11 cellular contexts compared by ENCODE assay signal in genomic region chr9:2234371-2234893, GRCh38.
DNase-seq lines count a peak whose midpoint lies in the region; ATAC-seq and TF ChIP-seq lines count a peak whose summit lies in the region.
"Had no signal": no experiment of that assay in that cellular context is flagged by ENCODE, and none has a peak within 500 bp of the region (broad histone marks: within the 10 kb centered on the region; RNA-seq: fewer than 3 reads in every experiment).

No MANE protein-coding gene starts in this region.

- H3K4me3 Mint-ChIP-seq in type B pancreatic cell = no peak overlapping the region

- no peak overlapping the region for H3K27ac ChIP-seq in SJCRH30
- H3K27ac ChIP-seq: right lobe of liver had no signal

- no peaks in the 10 kb centered on the region for H3K27me3 Mint-ChIP-seq in type B pancreatic cell

- H3K4me1 ChIP-seq in SJCRH30 = peaks cover 2% of the 10 kb centered on the region; the same call in 1 of the 2 replicates
- H3K4me1 ChIP-seq: right lobe of liver had no signal

- TF ChIP-seq CTCF in type B pancreatic cell (conservative IDR thresholded peaks at IDR 0.05) = no peak

- peaks cover 5% of the 10 kb centered on the region for H3K9me3 Mint-ChIP-seq in type B pancreatic cell

- peak; percentile 16 for DNase-seq in Ammon's horn (ENCODE audit: low spot score)
- peak; percentile 33 for DNase-seq in NCI-H1092 treated with DMSO at 0.1 percent for 48 hours (lab: John Stamatoyannopoulos, UW)
- peak; percentile 27 to 34 for DNase-seq in SJCRH30
- peak; percentile 50 for DNase-seq in kidney glomerular epithelial cell (lab: John Stamatoyannopoulos, UW)
- DNase-seq in type B pancreatic cell (ENCODE audit: extremely low spot score, unreplicated experiment) = no peak
- DNase-seq in OCI-M2 (lab: John Stamatoyannopoulos, UW; ENCODE audit: unreplicated experiment) = no peak
- DNase-seq: mesenchymal stem cell, right lobe of liver had no signal

- no peak overlapping the region for H3K27ac Mint-ChIP-seq in type B pancreatic cell

- ATAC-seq in GM18505 (IDR thresholded peaks at IDR 0.05; ENCODE audit: unreplicated experiment) (no peak), GM19023 (IDR thresholded peaks at IDR 0.05; ENCODE audit: unreplicated experiment) (no peak)
- ATAC-seq: HCT116, right lobe of liver had no signal

- H3K36me3 Mint-ChIP-seq in type B pancreatic cell = no peaks in the 10 kb centered on the region

- TF ChIP-seq POLR2A in GM18505 (IDR thresholded peaks at IDR 0.05; ENCODE audit: borderline replicate concordance, extremely low read depth, insufficient read depth, insufficient read length) = no peak

- no peaks in the 10 kb centered on the region for H3K27me3 ChIP-seq in SJCRH30
- H3K27me3 ChIP-seq: right lobe of liver had no signal

- no peaks in the 10 kb centered on the region for H3K9me3 ChIP-seq in SJCRH30 (replicated peaks)
- H3K9me3 ChIP-seq: right lobe of liver had no signal

- no peaks in the 10 kb centered on the region for H3K36me3 ChIP-seq in SJCRH30
- H3K36me3 ChIP-seq: right lobe of liver had no signal

- H3K4me3 ChIP-seq in SJCRH30 = no peak overlapping the region
- H3K4me3 ChIP-seq: right lobe of liver had no signal

- H3K4me1 Mint-ChIP-seq in type B pancreatic cell (ENCODE audit: unreplicated experiment) = peaks cover 17% of the 10 kb centered on the region

Comparison
In these comparisons a context has a peak if more than half of its experiments do, and no peak if none do; other contexts are left out.
1. DNase-seq: peak in Ammon's horn (single experiment), NCI-H1092 treated with DMSO at 0.1 percent for 48 hours (single experiment), SJCRH30 (2 of 2) and kidney glomerular epithelial cell (single experiment); none in type B pancreatic cell (single experiment) and OCI-M2 (single experiment).